ENCODE assay signal across 1 cellular context in genomic region chr5:181187500-181188213, GRCh38.
TF ChIP-seq lines count a peak whose summit lies in the region.

No MANE protein-coding gene starts in this region.

TF ChIP-seq in HepG2, 621 proteins besides CTCF, POLR2A, EP300 and RAD21 (continued from another document and continues in another):
- TF ChIP-seq, protein P1, sequence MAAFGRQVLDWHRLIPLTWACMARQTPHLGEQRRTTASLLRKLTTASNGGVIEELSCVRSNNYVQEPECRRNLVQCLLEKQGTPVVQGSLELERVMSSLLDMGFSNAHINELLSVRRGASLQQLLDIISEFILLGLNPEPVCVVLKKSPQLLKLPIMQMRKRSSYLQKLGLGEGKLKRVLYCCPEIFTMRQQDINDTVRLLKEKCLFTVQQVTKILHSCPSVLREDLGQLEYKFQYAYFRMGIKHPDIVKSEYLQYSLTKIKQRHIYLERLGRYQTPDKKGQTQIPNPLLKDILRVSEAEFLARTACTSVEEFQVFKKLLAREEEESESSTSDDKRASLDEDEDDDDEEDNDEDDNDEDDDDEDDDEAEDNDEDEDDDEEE (CRISPR knock-in tag; IDR thresholded peaks at IDR 0.05): peak; percentile 32; the same call in 1 of the 2 replicates
- TF ChIP-seq FOXA1 (IDR thresholded peaks at IDR 0.05): no peak
- peak; percentile 58 for TF ChIP-seq FOXA1 (CRISPR knock-in tag; IDR thresholded peaks at IDR 0.05)
- TF ChIP-seq ZBTB43 (CRISPR knock-in tag; conservative IDR thresholded peaks at IDR 0.05): no peak
- no peak for TF ChIP-seq ZNF670 (CRISPR knock-in tag; IDR thresholded peaks at IDR 0.05; ENCODE audit: borderline replicate concordance)
- TF ChIP-seq ZC3H4 (CRISPR knock-in tag; IDR thresholded peaks at IDR 0.05; ENCODE audit: borderline replicate concordance): no peak
- TF ChIP-seq ZKSCAN8 (CRISPR knock-in tag; IDR thresholded peaks at IDR 0.05; ENCODE audit: borderline replicate concordance): no peak
- TF ChIP-seq ZNF205 (CRISPR knock-in tag; IDR thresholded peaks at IDR 0.05): peak; percentile 70
- TF ChIP-seq, protein P2, sequence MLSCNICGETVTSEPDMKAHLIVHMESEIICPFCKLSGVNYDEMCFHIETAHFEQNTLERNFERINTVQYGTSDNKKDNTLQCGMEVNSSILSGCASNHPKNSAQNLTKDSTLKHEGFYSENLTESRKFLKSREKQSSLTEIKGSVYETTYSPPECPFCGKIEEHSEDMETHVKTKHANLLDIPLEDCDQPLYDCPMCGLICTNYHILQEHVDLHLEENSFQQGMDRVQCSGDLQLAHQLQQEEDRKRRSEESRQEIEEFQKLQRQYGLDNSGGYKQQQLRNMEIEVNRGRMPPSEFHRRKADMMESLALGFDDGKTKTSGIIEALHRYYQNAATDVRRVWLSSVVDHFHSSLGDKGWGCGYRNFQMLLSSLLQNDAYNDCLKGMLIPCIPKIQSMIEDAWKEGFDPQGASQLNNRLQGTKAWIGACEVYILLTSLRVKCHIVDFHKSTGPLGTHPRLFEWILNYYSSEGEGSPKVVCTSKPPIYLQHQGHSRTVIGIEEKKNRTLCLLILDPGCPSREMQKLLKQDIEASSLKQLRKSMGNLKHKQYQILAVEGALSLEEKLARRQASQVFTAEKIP (CRISPR knock-in tag; IDR thresholded peaks at IDR 0.05; ENCODE audit: borderline replicate concordance): no peak
- peak; percentile 53 for TF ChIP-seq KAT8 (CRISPR knock-in tag; IDR thresholded peaks at IDR 0.05)
- no peak for TF ChIP-seq NR2F1 (CRISPR knock-in tag; IDR thresholded peaks at IDR 0.05)
- TF ChIP-seq FOXM1 (CRISPR knock-in tag; IDR thresholded peaks at IDR 0.05): no peak
- TF ChIP-seq HNRNPK (IDR thresholded peaks at IDR 0.05; ENCODE audit: low read depth, low read length, poor library complexity, severe bottlenecking): no peak
- TF ChIP-seq PHF8 (CRISPR knock-in tag; IDR thresholded peaks at IDR 0.05): no peak; the same call in 1 of the 2 replicates
- TF ChIP-seq ZNF274 (CRISPR knock-in tag; IDR thresholded peaks at IDR 0.05): peak; percentile 55; the same call in 1 of the 2 replicates
- TF ChIP-seq KLF16 (CRISPR knock-in tag; IDR thresholded peaks at IDR 0.05): peak in 1 of 2 experiments; percentile 91; a peak in 2 of 4 replicates
- TF ChIP-seq GTF2F1 (IDR thresholded peaks at IDR 0.05; ENCODE audit: low read length): 0 out of 2 replicates have a peak, but pooled peaks have one; percentile 36
- no peak; the same call in 1 of the 2 replicates for TF ChIP-seq ZNF605 (CRISPR knock-in tag; IDR thresholded peaks at IDR 0.05)
- no peak for TF ChIP-seq ZNF615 (CRISPR knock-in tag; IDR thresholded peaks at IDR 0.05; ENCODE audit: borderline replicate concordance)
- TF ChIP-seq TARDBP (CRISPR knock-in tag; IDR thresholded peaks at IDR 0.05): peak; percentile 79
- TF ChIP-seq ZNF343 (CRISPR knock-in tag; IDR thresholded peaks at IDR 0.05): peak; percentile 69; the same call in 1 of the 2 replicates
- peak; percentile 79 for TF ChIP-seq U2AF1 (optimal IDR thresholded peaks at IDR 0.05; ENCODE audit: low read depth, low read length)
- TF ChIP-seq ZNF354B (CRISPR knock-in tag; IDR thresholded peaks at IDR 0.05): no peak
- TF ChIP-seq, protein P3, sequence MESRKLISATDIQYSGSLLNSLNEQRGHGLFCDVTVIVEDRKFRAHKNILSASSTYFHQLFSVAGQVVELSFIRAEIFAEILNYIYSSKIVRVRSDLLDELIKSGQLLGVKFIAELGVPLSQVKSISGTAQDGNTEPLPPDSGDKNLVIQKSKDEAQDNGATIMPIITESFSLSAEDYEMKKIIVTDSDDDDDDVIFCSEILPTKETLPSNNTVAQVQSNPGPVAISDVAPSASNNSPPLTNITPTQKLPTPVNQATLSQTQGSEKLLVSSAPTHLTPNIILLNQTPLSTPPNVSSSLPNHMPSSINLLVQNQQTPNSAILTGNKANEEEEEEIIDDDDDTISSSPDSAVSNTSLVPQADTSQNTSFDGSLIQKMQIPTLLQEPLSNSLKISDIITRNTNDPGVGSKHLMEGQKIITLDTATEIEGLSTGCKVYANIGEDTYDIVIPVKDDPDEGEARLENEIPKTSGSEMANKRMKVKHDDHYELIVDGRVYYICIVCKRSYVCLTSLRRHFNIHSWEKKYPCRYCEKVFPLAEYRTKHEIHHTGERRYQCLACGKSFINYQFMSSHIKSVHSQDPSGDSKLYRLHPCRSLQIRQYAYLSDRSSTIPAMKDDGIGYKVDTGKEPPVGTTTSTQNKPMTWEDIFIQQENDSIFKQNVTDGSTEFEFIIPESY (CRISPR knock-in tag; IDR thresholded peaks at IDR 0.05): peak; percentile 50; the same call in 1 of the 2 replicates
- no peak for TF ChIP-seq DMAP1 (CRISPR knock-in tag; IDR thresholded peaks at IDR 0.05)
- no peak for TF ChIP-seq NONO (IDR thresholded peaks at IDR 0.05)
- peak; percentile 50; the same call in 1 of the 2 replicates for TF ChIP-seq NONO (CRISPR knock-in tag; conservative IDR thresholded peaks at IDR 0.05)
- TF ChIP-seq CBX5 (CRISPR knock-in tag; IDR thresholded peaks at IDR 0.05; ENCODE audit: borderline replicate concordance): no peak
- TF ChIP-seq, protein P4, sequence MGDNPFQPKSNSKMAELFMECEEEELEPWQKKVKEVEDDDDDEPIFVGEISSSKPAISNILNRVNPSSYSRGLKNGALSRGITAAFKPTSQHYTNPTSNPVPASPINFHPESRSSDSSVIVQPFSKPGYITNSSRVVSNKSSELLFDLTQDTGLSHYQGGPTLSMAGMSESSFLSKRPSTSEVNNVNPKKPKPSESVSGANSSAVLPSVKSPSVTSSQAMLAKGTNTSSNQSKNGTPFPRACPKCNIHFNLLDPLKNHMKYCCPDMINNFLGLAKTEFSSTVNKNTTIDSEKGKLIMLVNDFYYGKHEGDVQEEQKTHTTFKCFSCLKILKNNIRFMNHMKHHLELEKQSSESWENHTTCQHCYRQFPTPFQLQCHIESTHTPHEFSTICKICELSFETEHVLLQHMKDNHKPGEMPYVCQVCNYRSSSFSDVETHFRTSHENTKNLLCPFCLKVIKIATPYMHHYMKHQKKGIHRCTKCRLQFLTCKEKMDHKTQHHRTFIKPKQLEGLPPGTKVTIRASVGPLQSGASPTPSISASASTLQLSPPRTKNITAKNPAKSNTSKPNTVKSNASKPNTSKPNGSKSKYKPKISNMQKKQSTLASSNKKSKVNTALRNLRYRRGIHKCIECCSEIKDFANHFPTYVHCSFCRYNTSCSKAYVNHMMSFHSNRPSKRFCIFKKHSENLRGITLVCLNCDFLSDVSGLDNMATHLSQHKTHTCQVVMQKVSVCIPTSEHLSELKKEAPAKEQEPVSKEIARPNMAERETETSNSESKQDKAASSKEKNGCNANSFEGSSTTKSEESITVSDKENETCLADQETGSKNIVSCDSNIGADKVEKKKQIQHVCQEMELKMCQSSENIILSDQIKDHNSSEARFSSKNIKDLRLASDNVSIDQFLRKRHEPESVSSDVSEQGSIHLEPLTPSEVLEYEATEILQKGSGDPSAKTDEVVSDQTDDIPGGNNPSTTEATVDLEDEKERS (CRISPR knock-in tag; IDR thresholded peaks at IDR 0.05): 0 out of 2 replicates have a peak, but pooled peaks have one; percentile 47
- TF ChIP-seq ATF7 (IDR thresholded peaks at IDR 0.05): no peak
- TF ChIP-seq ATF7 (CRISPR knock-in tag; IDR thresholded peaks at IDR 0.05): no peak; the same call in 1 of the 2 replicates
- TF ChIP-seq KDM5A (IDR thresholded peaks at IDR 0.05; ENCODE audit: borderline replicate concordance, low read length): peak; percentile 9; the same call in 1 of the 2 replicates
- TF ChIP-seq ZFP36L1 (CRISPR knock-in tag; IDR thresholded peaks at IDR 0.05): 0 out of 2 replicates have a peak, but pooled peaks have one; percentile 67
- no peak for TF ChIP-seq ZNF790 (CRISPR knock-in tag; IDR thresholded peaks at IDR 0.05; ENCODE audit: borderline replicate concordance)
- no peak for TF ChIP-seq NAIF1 (CRISPR knock-in tag; IDR thresholded peaks at IDR 0.05; ENCODE audit: borderline replicate concordance)
- peak; percentile 53 for TF ChIP-seq RERE (CRISPR knock-in tag; IDR thresholded peaks at IDR 0.05; ENCODE audit: low read depth)
- no peak for TF ChIP-seq CEBPG (CRISPR knock-in tag; IDR thresholded peaks at IDR 0.05)
- TF ChIP-seq, protein P5, sequence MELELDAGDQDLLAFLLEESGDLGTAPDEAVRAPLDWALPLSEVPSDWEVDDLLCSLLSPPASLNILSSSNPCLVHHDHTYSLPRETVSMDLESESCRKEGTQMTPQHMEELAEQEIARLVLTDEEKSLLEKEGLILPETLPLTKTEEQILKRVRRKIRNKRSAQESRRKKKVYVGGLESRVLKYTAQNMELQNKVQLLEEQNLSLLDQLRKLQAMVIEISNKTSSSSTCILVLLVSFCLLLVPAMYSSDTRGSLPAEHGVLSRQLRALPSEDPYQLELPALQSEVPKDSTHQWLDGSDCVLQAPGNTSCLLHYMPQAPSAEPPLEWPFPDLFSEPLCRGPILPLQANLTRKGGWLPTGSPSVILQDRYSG (CRISPR knock-in tag; IDR thresholded peaks at IDR 0.05): no peak
- no peak for TF ChIP-seq TBP (CRISPR knock-in tag; IDR thresholded peaks at IDR 0.05)
- TF ChIP-seq, protein P6, sequence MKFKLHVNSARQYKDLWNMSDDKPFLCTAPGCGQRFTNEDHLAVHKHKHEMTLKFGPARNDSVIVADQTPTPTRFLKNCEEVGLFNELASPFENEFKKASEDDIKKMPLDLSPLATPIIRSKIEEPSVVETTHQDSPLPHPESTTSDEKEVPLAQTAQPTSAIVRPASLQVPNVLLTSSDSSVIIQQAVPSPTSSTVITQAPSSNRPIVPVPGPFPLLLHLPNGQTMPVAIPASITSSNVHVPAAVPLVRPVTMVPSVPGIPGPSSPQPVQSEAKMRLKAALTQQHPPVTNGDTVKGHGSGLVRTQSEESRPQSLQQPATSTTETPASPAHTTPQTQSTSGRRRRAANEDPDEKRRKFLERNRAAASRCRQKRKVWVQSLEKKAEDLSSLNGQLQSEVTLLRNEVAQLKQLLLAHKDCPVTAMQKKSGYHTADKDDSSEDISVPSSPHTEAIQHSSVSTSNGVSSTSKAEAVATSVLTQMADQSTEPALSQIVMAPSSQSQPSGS (CRISPR knock-in tag; IDR thresholded peaks at IDR 0.05): 0 out of 2 replicates have a peak, but pooled peaks have one; percentile 40
- TF ChIP-seq GABPA (IDR thresholded peaks at IDR 0.05; ENCODE audit: low read depth, low read length): no peak
- peak; percentile 54; the same call in 1 of the 2 replicates for TF ChIP-seq GABPA (CRISPR knock-in tag; IDR thresholded peaks at IDR 0.05; ENCODE audit: low read depth)
- 0 out of 2 replicates have a peak, but pooled peaks have one; percentile 82 for TF ChIP-seq ZNF597 (CRISPR knock-in tag; IDR thresholded peaks at IDR 0.05)
- TF ChIP-seq, protein P7, sequence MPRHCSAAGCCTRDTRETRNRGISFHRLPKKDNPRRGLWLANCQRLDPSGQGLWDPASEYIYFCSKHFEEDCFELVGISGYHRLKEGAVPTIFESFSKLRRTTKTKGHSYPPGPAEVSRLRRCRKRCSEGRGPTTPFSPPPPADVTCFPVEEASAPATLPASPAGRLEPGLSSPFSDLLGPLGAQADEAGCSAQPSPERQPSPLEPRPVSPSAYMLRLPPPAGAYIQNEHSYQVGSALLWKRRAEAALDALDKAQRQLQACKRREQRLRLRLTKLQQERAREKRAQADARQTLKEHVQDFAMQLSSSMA (CRISPR knock-in tag; IDR thresholded peaks at IDR 0.05): no peak
